7 cellular contexts compared by ENCODE assay signal in the genomic region with DNA sequence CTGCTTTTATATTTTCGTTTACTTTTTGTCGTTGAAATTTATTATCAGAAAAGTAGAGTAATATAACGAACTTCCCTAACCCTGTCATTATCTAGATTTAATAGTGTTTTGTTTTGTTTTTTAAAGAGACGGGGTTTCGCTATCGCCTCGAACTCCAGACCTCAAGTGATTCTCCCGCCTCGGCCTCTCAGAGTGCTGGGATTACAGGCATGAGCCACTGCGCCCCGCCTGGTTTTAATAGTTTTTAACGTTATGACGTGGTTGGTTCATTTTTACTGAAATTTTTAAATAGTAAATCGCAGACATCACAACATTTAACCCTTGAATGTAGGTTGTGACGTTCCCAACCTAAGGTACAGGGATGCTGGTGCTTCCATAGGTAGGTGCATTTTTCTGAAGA. TPM values are rescaled to one million over a fixed set of nuclear protein-coding genes. Genes with fewer than 3 reads are reported as not detected.
DNase-seq lines count a peak whose midpoint lies in the region; ATAC-seq and TF ChIP-seq lines count a peak whose summit lies in the region.

No MANE protein-coding gene starts in this region.

- peak overlapping the region; percentile 54 for H3K9ac ChIP-seq in neural progenitor cell

- H3K27ac Mint-ChIP-seq in T-helper 17 cell (peak overlapping the region; percentile 98), endothelial cell (ENCODE audit: unreplicated experiment) (peak overlapping the region; percentile 81), neural progenitor cell (no peak overlapping the region)

- peaks cover 34% of the 10 kb centered on the region for H4K20me1 ChIP-seq in neural progenitor cell (ENCODE audit: low read depth)

- no peak for ATAC-seq in T-helper 17 cell
- ATAC-seq in HG02973 (IDR thresholded peaks at IDR 0.05; ENCODE audit: unreplicated experiment) = no peak

- H3K9me3 Mint-ChIP-seq in endothelial cell (ENCODE audit: unreplicated experiment) (no peaks in the 10 kb centered on the region), neural progenitor cell (no peaks in the 10 kb centered on the region)

- H2AFZ ChIP-seq in neural progenitor cell (replicated peaks) = no peak overlapping the region

- H3K4me3 ChIP-seq in HFF-Myc (replicated peaks; ENCODE audit: low read depth, low read length) (peak overlapping the region; percentile 83), neural progenitor cell (peak overlapping the region; percentile 58)

- H3K27ac ChIP-seq in neural progenitor cell = no peak overlapping the region

- peak overlapping the region; percentile 96 for H3K4me3 Mint-ChIP-seq in T-helper 17 cell
- peak overlapping the region; percentile 96 for H3K4me3 Mint-ChIP-seq in endothelial cell (ENCODE audit: unreplicated experiment)
- H3K4me3 Mint-ChIP-seq in neural progenitor cell = peak overlapping the region; percentile 98

- no peaks in the 10 kb centered on the region for H3K27me3 ChIP-seq in neural progenitor cell

- TF ChIP-seq CTCF in HFF-Myc (IDR thresholded peaks at IDR 0.05; ENCODE audit: low read depth, low read length, missing control alignments) = no peak
- TF ChIP-seq CTCF in endothelial cell (IDR thresholded peaks at IDR 0.05; ENCODE audit: unreplicated experiment) = no peak
- TF ChIP-seq CTCF in neural progenitor cell (IDR thresholded peaks at IDR 0.05) = no peak

- peak overlapping the region; percentile 86 for H3K4me2 ChIP-seq in neural progenitor cell

- H3K79me2 ChIP-seq in neural progenitor cell (ENCODE audit: low read depth) = peaks cover 53% of the 10 kb centered on the region

- peaks cover 24% of the 10 kb centered on the region for H3K4me1 ChIP-seq in neural progenitor cell

- H3K27me3 Mint-ChIP-seq in T-helper 17 cell (no peaks in the 10 kb centered on the region), endothelial cell (ENCODE audit: unreplicated experiment) (peaks cover 9% of the 10 kb centered on the region), neural progenitor cell (ENCODE audit: insufficient read depth, low read depth) (peaks cover 5% of the 10 kb centered on the region)

- H3F3A ChIP-seq in neural progenitor cell (ENCODE audit: low read depth) = peaks cover 17% of the 10 kb centered on the region

- H3K36me3 ChIP-seq in neural progenitor cell = peaks cover 3% of the 10 kb centered on the region

- H3K36me3 Mint-ChIP-seq in T-helper 17 cell (ENCODE audit: low read depth) = peaks cover 13% of the 10 kb centered on the region
- H3K36me3 Mint-ChIP-seq in endothelial cell (ENCODE audit: low read depth, unreplicated experiment) = peaks cover 9% of the 10 kb centered on the region
- H3K36me3 Mint-ChIP-seq in neural progenitor cell = peaks cover 19% of the 10 kb centered on the region

- no peak for DNase-seq in HFF-Myc (ENCODE audit: extremely low read depth, low read depth)
- DNase-seq in T-helper 17 cell = no peak
- DNase-seq in endothelial cell (ENCODE audit: low spot score) = no peak
- no peak for DNase-seq in neural progenitor cell (ENCODE audit: low spot score)
- no peak for DNase-seq in NCI-H446 treated with DMSO at 0.1 percent for 48 hours (lab: John Stamatoyannopoulos, UW)
- no peak for DNase-seq in SW480 (ENCODE audit: low spot score)

- no peaks in the 10 kb centered on the region for H3K9me3 ChIP-seq in T-helper 17 cell (ENCODE audit: control insufficient read depth, low read length, poor library complexity, severe bottlenecking)
- H3K9me3 ChIP-seq in neural progenitor cell (ENCODE audit: low read depth) = no peaks in the 10 kb centered on the region

- H3K4me1 Mint-ChIP-seq in T-helper 17 cell = peaks cover 53% of the 10 kb centered on the region
- H3K4me1 Mint-ChIP-seq in endothelial cell (ENCODE audit: unreplicated experiment) = peaks cover 51% of the 10 kb centered on the region
- peaks cover 27% of the 10 kb centered on the region for H3K4me1 Mint-ChIP-seq in neural progenitor cell

RNA-seq across cellular contexts. Expression of a gene that starts 1.0 kb away (rescaled TPM):
- 10 to 100 TPM; 48.0 to 51.0 TPM for total RNA-seq in T-helper 17 cell
- 69.0 TPM for total RNA-seq in endothelial cell (ENCODE audit: unreplicated experiment)
- 47.8 and 66.8 TPM in 2 replicates for total RNA-seq in neural progenitor cell (ENCODE audit: low replicate concordance)

RNA-seq across cellular contexts. Expression of a gene that starts 17.1 kb away (rescaled TPM):
- under 1 TPM in 1 of 2 donors, not detected in 1; 0.29 TPM for total RNA-seq in T-helper 17 cell
- total RNA-seq in endothelial cell (ENCODE audit: unreplicated experiment) = not detected
- 0.19 TPM in 1 of 2 replicates, not detected in the other for total RNA-seq in neural progenitor cell (ENCODE audit: low replicate concordance)

RNA-seq across cellular contexts. Expression of a gene that starts 32.5 kb away (rescaled TPM):
- total RNA-seq in T-helper 17 cell (1 to 10 TPM; 3.7 to 4.6 TPM), endothelial cell (ENCODE audit: unreplicated experiment) (7.7 TPM), neural progenitor cell (ENCODE audit: low replicate concordance) (0.67 and 3.5 TPM in 2 replicates)

RNA-seq across cellular contexts. Expression of a gene that starts 32.7 kb away (rescaled TPM):
- 100 to 1,000 TPM; 166 to 183 TPM for total RNA-seq in T-helper 17 cell
- 19.8 TPM for total RNA-seq in endothelial cell (ENCODE audit: unreplicated experiment)
- total RNA-seq in neural progenitor cell (ENCODE audit: low replicate concordance) = 5.2 and 7.7 TPM in 2 replicates
